1 cellular context compared by ENCODE assay signal in genomic region chr3:77025476-77025875, GRCh38.
TF ChIP-seq lines count a peak whose summit lies in the region.

No MANE protein-coding gene starts in this region.

TF ChIP-seq in GM23338, 12 proteins besides CTCF, POLR2A, EP300 and RAD21 (continued from another document):
- no peak for TF ChIP-seq ETS1 (IDR thresholded peaks at IDR 0.05)
- no peak for TF ChIP-seq JUNB (IDR thresholded peaks at IDR 0.05; ENCODE audit: unreplicated experiment)
